16 cellular contexts compared by ENCODE assay signal in the genomic region with DNA sequence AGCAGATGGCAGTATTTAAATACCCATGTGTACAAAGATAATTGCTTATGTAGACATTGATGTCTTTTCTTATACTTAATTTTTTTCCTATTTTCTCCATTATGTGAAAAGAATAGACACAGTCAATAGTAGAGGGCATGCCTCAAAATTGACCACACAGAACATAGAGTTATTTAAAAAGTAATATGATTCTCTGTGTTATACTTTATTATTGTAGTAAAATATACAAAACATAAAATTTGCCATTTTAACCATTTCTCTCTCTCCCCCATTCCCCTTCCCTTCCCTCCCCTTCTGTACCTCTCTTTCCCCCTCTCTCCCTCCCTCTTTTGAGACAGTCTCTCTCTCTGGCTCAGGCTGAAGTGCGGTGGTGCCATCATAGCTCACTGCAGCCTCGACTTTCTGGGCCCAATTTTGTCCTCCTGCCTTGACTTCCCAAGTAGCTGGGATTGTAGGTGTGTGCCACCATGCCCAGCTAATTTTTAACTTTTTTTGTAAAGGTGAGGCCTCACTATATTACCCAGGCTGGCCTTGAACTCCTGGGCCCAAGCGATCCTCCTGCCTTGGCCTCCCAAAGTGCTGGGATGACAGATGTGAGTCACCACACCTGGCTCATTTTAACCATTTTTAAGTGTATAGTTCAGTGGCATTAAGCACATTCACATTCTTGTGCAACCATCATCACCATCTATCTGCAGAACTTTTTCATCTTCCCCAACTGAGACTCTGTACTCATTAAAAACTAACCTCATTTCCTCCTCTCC.
"Had no signal": no experiment of that assay in that cellular context is flagged by ENCODE, and none has a peak within 500 bp of the region (broad histone marks: within the 10 kb centered on the region; RNA-seq: fewer than 3 reads in every experiment).

No MANE protein-coding gene starts in this region.

- H3K27ac ChIP-seq: HL-60, RWPE1 had no signal

- DNase-seq: Karpas-422, KG1, MG63, NCI-H1092, NCI-H1417 treated with DMSO at 0.1 percent for 48 hours, NCI-H187 treated with DMSO at 0.1 percent for 48 hours, NCI-H2029 treated with DMSO at 0.1 percent for 48 hours, NCI-H446 treated with DMSO at 0.1 percent for 48 hours, NCI-H526, NCI-H774, SHP77 had no signal

- H3K9me3 ChIP-seq: MG63 had no signal

- H3K27me3 ChIP-seq: MG63 had no signal

- FAIRE-seq: HTR-8/SVneo, RCC 7860 had no signal

- H3K4me3 ChIP-seq: MG63 had no signal

- ATAC-seq: SK-N-SH treated with all-trans-retinoic acid at 6 μM for 48 hours had no signal
